ENCODE assay signal across 15 cellular contexts in the genomic region with DNA sequence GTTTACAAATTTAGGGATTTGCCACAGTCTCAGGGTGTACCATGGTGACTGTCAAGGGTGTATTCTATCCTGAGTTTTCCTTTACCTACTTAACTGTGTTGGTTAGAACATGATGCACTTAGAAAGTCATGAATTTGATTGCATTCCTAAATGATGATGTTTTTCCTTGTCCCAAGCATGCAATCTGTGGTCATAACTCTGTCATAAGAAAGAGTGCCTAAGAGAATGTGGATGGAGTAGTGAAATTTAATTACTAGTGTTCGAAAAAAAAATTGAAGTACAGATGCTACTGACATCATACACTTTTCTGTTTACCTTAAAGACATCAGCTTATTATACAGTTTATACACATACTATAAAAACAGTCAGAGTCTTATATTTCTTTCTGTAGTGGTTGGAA.
DNase-seq lines count a peak whose midpoint lies in the region; ATAC-seq and TF ChIP-seq lines count a peak whose summit lies in the region.
"Had no signal": no experiment of that assay in that cellular context is flagged by ENCODE, and none has a peak within 500 bp of the region (broad histone marks: within the 10 kb centered on the region; RNA-seq: fewer than 3 reads in every experiment).

No MANE protein-coding gene starts in this region.

- H3K9me3 Mint-ChIP-seq in stimulated activated naive CD8-positive, alpha-beta T cell treated with anti-CD3 and anti-CD28 coated beads, Interleukin-15, amount 100 ng/mL, for 72 hours = no peaks in the 10 kb centered on the region
- H3K9me3 Mint-ChIP-seq: activated CD4-positive, alpha-beta memory T cell treated with anti-CD3 and anti-CD28 coated beads, Interleukin-2, amount 10 ng/mL, durations not matched to agents 7 days and 5 days; activated T-helper 17 cell treated with anti-CD3 and anti-CD28 coated beads, Interleukin-2, amount 50 U/mL, for 72 hours had no signal

- H3K27ac Mint-ChIP-seq in stimulated activated naive CD8-positive, alpha-beta T cell treated with anti-CD3 and anti-CD28 coated beads, Interleukin-15, amount 100 ng/mL, for 72 hours = no peak overlapping the region
- H3K27ac Mint-ChIP-seq: activated CD4-positive, alpha-beta memory T cell treated with anti-CD3 and anti-CD28 coated beads, Interleukin-2, amount 10 ng/mL, durations not matched to agents 7 days and 5 days; activated T-helper 17 cell treated with anti-CD3 and anti-CD28 coated beads, Interleukin-2, amount 50 U/mL, for 72 hours had no signal

- H3K27me3 Mint-ChIP-seq in stimulated activated naive CD8-positive, alpha-beta T cell treated with anti-CD3 and anti-CD28 coated beads, Interleukin-15, amount 100 ng/mL, for 72 hours = no peaks in the 10 kb centered on the region
- H3K27me3 Mint-ChIP-seq: activated CD4-positive, alpha-beta memory T cell treated with anti-CD3 and anti-CD28 coated beads, Interleukin-2, amount 10 ng/mL, durations not matched to agents 7 days and 5 days; activated T-helper 17 cell treated with anti-CD3 and anti-CD28 coated beads, Interleukin-2, amount 50 U/mL, for 72 hours had no signal

- no peaks in the 10 kb centered on the region for H3K4me1 Mint-ChIP-seq in stimulated activated naive CD8-positive, alpha-beta T cell treated with anti-CD3 and anti-CD28 coated beads, Interleukin-15, amount 100 ng/mL, for 72 hours
- H3K4me1 Mint-ChIP-seq: activated T-helper 17 cell treated with anti-CD3 and anti-CD28 coated beads, Interleukin-2, amount 50 U/mL, for 72 hours had no signal

- ATAC-seq in stimulated activated naive CD8-positive, alpha-beta T cell treated with anti-CD3 and anti-CD28 coated beads, Interleukin-15, amount 100 ng/mL, for 72 hours = no peak
- ATAC-seq: activated T-helper 17 cell treated with anti-CD3 and anti-CD28 coated beads, Interleukin-2, amount 50 U/mL, for 72 hours; GM12878 had no signal

- no peak overlapping the region for H3K4me3 Mint-ChIP-seq in stimulated activated naive CD8-positive, alpha-beta T cell treated with anti-CD3 and anti-CD28 coated beads, Interleukin-15, amount 100 ng/mL, for 72 hours
- H3K4me3 Mint-ChIP-seq: activated CD4-positive, alpha-beta memory T cell treated with anti-CD3 and anti-CD28 coated beads, Interleukin-2, amount 10 ng/mL, durations not matched to agents 7 days and 5 days; activated T-helper 17 cell treated with anti-CD3 and anti-CD28 coated beads, Interleukin-2, amount 50 U/mL, for 72 hours had no signal

- TF ChIP-seq CTCF in epithelial cell of esophagus (IDR thresholded peaks at IDR 0.05; ENCODE audit: insufficient read depth, low read depth, low read length, missing control alignments) = no peak

- DNase-seq in EH (ENCODE audit: low read depth) (peak; percentile 87), NCI-H460 (ENCODE audit: extremely low read depth, low read depth) (peak; percentile 19), epithelial cell of esophagus (ENCODE audit: low read depth) (peak; percentile 36), renal cortical epithelial cell (ENCODE audit: low read depth) (peak; percentile 68), NCI-H526 (lab: John Stamatoyannopoulos, UW) (no peak), NAMALWA (ENCODE audit: low spot score) (no peak)
- DNase-seq in activated CD4-positive, alpha-beta T cell treated with anti-CD3 and anti-CD28 coated beads, Interleukin-2, amount 50 U/mL, for 4 hours = no peak
- no peak for DNase-seq in stimulated activated naive CD8-positive, alpha-beta T cell treated with anti-CD3 and anti-CD28 coated beads, Interleukin-15, amount 100 ng/mL, for 72 hours
- DNase-seq: activated CD4-positive, alpha-beta memory T cell treated with anti-CD3 and anti-CD28 coated beads, Interleukin-2, amount 10 ng/mL, durations not matched to agents 7 days and 5 days; DMS79 treated with DMSO at 0.1 percent for 48 hours; islet precursor cell; ovary had no signal

- H3K4me3 ChIP-seq in epithelial cell of esophagus (ENCODE audit: low read length) = no peak overlapping the region
- H3K4me3 ChIP-seq: GM12878, ovary, SJSA1 had no signal

Comparison
In these comparisons a context has a peak if more than half of its experiments do, and no peak if none do; other contexts are left out.
1. DNase-seq: peak in EH (single experiment), NCI-H460 (single experiment), epithelial cell of esophagus (single experiment) and renal cortical epithelial cell (single experiment); none in NCI-H526 (0 of 2), NAMALWA (single experiment), activated CD4-positive, alpha-beta T cell treated with anti-CD3 and anti-CD28 coated beads, Interleukin-2, amount 50 U/mL, for 4 hours (0 of 2) and stimulated activated naive CD8-positive, alpha-beta T cell treated with anti-CD3 and anti-CD28 coated beads, Interleukin-15, amount 100 ng/mL, for 72 hours (0 of 2).